ENCODE assay signal across 19 cellular contexts in genomic region chr2:217743980-217744761, GRCh38.
A peak's percentile ranks its signal among the peaks of the same experiment; 100 is the strongest.
DNase-seq lines count a peak whose midpoint lies in the region; ATAC-seq and TF ChIP-seq lines count a peak whose summit lies in the region.
"Had no signal": no experiment of that assay in that cellular context is flagged by ENCODE, and none has a peak within 500 bp of the region (broad histone marks: within the 10 kb centered on the region; RNA-seq: fewer than 3 reads in every experiment).

No MANE protein-coding gene starts in this region.

- POLR2A ChIA-PET in activated CD4-positive, alpha-beta memory T cell treated with anti-CD3 and anti-CD28 coated beads for 36 hours (lab: Charles Lee): no interaction called here

- no peak overlapping the region for H3K4me3 Mint-ChIP-seq in type B pancreatic cell
- H3K4me3 Mint-ChIP-seq in activated CD4-positive, alpha-beta memory T cell treated with anti-CD3 and anti-CD28 coated beads for 36 hours: no peak overlapping the region
- H3K4me3 Mint-ChIP-seq: activated B cell treated with CpG ODN at 0.5 μM for 24 hours; CD4-positive, alpha-beta memory T cell; natural killer cell; stimulated activated naive CD8-positive, alpha-beta T cell treated with anti-CD3 and anti-CD28 coated beads, Interleukin-15, Interleukin-2, amounts not matched to agents 100 ng/mL and 50 ng/mL, for 24 hours; T-helper 1 cell treated with Interleukin-12 subunit alpha and Interleukin-12 subunit beta and Interleukin-4 antibody, amounts not matched to agents 30 μg/mL and 1 μg/mL, for 36 hours had no signal

- no peaks in the 10 kb centered on the region for H3K36me3 Mint-ChIP-seq in type B pancreatic cell
- H3K36me3 Mint-ChIP-seq in activated CD4-positive, alpha-beta memory T cell treated with anti-CD3 and anti-CD28 coated beads for 36 hours: no peaks in the 10 kb centered on the region
- H3K36me3 Mint-ChIP-seq: CD4-positive, alpha-beta memory T cell; natural killer cell had no signal

- CTCF ChIA-PET in activated CD4-positive, alpha-beta memory T cell treated with anti-CD3 and anti-CD28 coated beads for 36 hours (lab: Charles Lee): no interaction called here

- peaks cover 3% of the 10 kb centered on the region for H3K27me3 Mint-ChIP-seq in type B pancreatic cell
- no peaks in the 10 kb centered on the region for H3K27me3 Mint-ChIP-seq in activated CD4-positive, alpha-beta memory T cell treated with anti-CD3 and anti-CD28 coated beads for 36 hours
- H3K27me3 Mint-ChIP-seq: activated B cell treated with CpG ODN at 0.5 μM for 24 hours; CD4-positive, alpha-beta memory T cell; stimulated activated naive CD8-positive, alpha-beta T cell treated with anti-CD3 and anti-CD28 coated beads, Interleukin-15, Interleukin-2, amounts not matched to agents 100 ng/mL and 50 ng/mL, for 24 hours had no signal

- TF ChIP-seq CTCF in type B pancreatic cell (conservative IDR thresholded peaks at IDR 0.05): no peak

- H3K9me3 Mint-ChIP-seq in type B pancreatic cell: no peaks in the 10 kb centered on the region
- H3K9me3 Mint-ChIP-seq in activated CD4-positive, alpha-beta memory T cell treated with anti-CD3 and anti-CD28 coated beads for 36 hours: no peaks in the 10 kb centered on the region
- H3K9me3 Mint-ChIP-seq: activated B cell treated with CpG ODN at 0.5 μM for 24 hours; natural killer cell; stimulated activated naive CD8-positive, alpha-beta T cell treated with anti-CD3 and anti-CD28 coated beads, Interleukin-15, Interleukin-2, amounts not matched to agents 100 ng/mL and 50 ng/mL, for 24 hours; T-helper 1 cell treated with Interleukin-12 subunit alpha and Interleukin-12 subunit beta and Interleukin-4 antibody, amounts not matched to agents 30 μg/mL and 1 μg/mL, for 36 hours had no signal

- DNase-seq in Right ventricle myocardium inferior (ENCODE audit: missing footprints) (no peak), cardiac septum (ENCODE audit: low spot score) (no peak), fibroblast of gingiva (ENCODE audit: low read depth) (peak; percentile 58), middle frontal gyrus (ENCODE audit: extremely low spot score, low spot score) (peak; percentile 25), type B pancreatic cell (ENCODE audit: extremely low spot score, unreplicated experiment) (peak; percentile 44), LoVo (ENCODE audit: low spot score) (no peak), NCI-H510A (lab: John Stamatoyannopoulos, UW) (no peak)
- no peak for DNase-seq in activated CD4-positive, alpha-beta memory T cell treated with anti-CD3 and anti-CD28 coated beads for 36 hours
- DNase-seq: activated B cell treated with CpG ODN at 0.5 μM for 24 hours; activated effector memory CD4-positive, alpha-beta T cell treated with Interleukin-2 at 50 U/mL for 16 hours; CD4-positive, alpha-beta memory T cell; Kasumi-1; mammary epithelial cell; natural killer cell; NCI-H1436; NCI-H345; stimulated activated CD4-positive, alpha-beta T cell treated with anti-CD3 and anti-CD28 coated beads, Interleukin-15, amount 100 ng/mL, for 24 hours had no signal

- peak; percentile 74 for ATAC-seq in Right ventricle myocardium inferior
- ATAC-seq: natural killer cell had no signal

- intact Hi-C loops in Right ventricle myocardium inferior (cut with DNase I): no loop called here
- intact Hi-C loops in cardiac septum (cut with DNase I): no loop called here
- intact Hi-C loops in activated CD4-positive, alpha-beta memory T cell treated with anti-CD3 and anti-CD28 coated beads for 36 hours (cut with micrococcal nuclease): no loop called here

- no peak overlapping the region for H3K27ac Mint-ChIP-seq in type B pancreatic cell
- H3K27ac Mint-ChIP-seq in activated CD4-positive, alpha-beta memory T cell treated with anti-CD3 and anti-CD28 coated beads for 36 hours: no peak overlapping the region
- H3K27ac Mint-ChIP-seq: activated B cell treated with CpG ODN at 0.5 μM for 24 hours; natural killer cell; stimulated activated naive CD8-positive, alpha-beta T cell treated with anti-CD3 and anti-CD28 coated beads, Interleukin-15, Interleukin-2, amounts not matched to agents 100 ng/mL and 50 ng/mL, for 24 hours; T-helper 1 cell treated with Interleukin-12 subunit alpha and Interleukin-12 subunit beta and Interleukin-4 antibody, amounts not matched to agents 30 μg/mL and 1 μg/mL, for 36 hours had no signal

- peaks cover 22% of the 10 kb centered on the region for H3K4me1 Mint-ChIP-seq in type B pancreatic cell (ENCODE audit: unreplicated experiment)
- no peaks in the 10 kb centered on the region for H3K4me1 Mint-ChIP-seq in activated CD4-positive, alpha-beta memory T cell treated with anti-CD3 and anti-CD28 coated beads for 36 hours (ENCODE audit: low read depth)
- H3K4me1 Mint-ChIP-seq: CD4-positive, alpha-beta memory T cell; natural killer cell had no signal

Comparison
In these comparisons a context has a peak if more than half of its experiments do, and no peak if none do; other contexts are left out.
1. DNase-seq: peak in fibroblast of gingiva (single experiment), middle frontal gyrus (single experiment) and type B pancreatic cell (single experiment); none in Right ventricle myocardium inferior (single experiment), cardiac septum (single experiment), LoVo (single experiment), NCI-H510A (single experiment) and activated CD4-positive, alpha-beta memory T cell treated with anti-CD3 and anti-CD28 coated beads for 36 hours (single experiment).